15 cellular contexts compared by ENCODE assay signal in the genomic region with DNA sequence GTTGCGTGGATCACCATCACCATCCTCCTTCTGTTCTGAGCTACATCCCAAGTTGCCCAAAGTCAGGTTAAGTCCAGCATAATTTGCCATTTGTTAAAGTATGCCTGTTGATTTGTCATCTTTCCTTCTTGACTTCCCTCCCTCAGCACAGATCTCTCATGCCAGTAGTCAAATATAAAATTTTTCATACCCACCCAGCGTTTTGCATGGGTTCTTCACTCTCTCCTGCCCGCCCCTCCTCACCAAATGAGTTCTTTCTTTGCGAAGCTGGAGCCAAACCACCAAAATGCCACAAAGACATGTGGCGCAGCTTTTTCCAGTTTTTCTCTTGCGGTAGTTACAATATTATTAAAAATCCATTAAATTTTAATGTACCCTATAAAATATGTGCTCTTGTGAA.
DNase-seq lines count a peak whose midpoint lies in the region; ATAC-seq and TF ChIP-seq lines count a peak whose summit lies in the region.
"Had no signal": no experiment of that assay in that cellular context is flagged by ENCODE, and none has a peak within 500 bp of the region (broad histone marks: within the 10 kb centered on the region; RNA-seq: fewer than 3 reads in every experiment).

No MANE protein-coding gene starts in this region.

- H3K79me2 ChIP-seq in OCI-LY1 (ENCODE audit: insufficient read depth, low read length) (peaks cover 51% of the 10 kb centered on the region), hepatocyte (peaks cover 64% of the 10 kb centered on the region)

- H2AFZ ChIP-seq in OCI-LY1 (ENCODE audit: low read length) (no peak overlapping the region), hepatocyte (no peak overlapping the region)

- TF ChIP-seq POLR2A in transverse colon (IDR thresholded peaks at IDR 0.05), result no peak

- H3K4me1 Mint-ChIP-seq in natural killer cell treated with Interleukin-12 subunit alpha and Interleukin-12 subunit beta and Interleukin-15 and Interleukin-18, amount 100 ng/mL, for 72 hours (ENCODE audit: low read depth in 2 of 2), result peaks cover 20 to 36% of the 10 kb centered on the region in 2 donors
- H3K4me1 Mint-ChIP-seq in natural killer cell, result peaks cover 5 to 16% of the 10 kb centered on the region in 2 donors
- H3K4me1 Mint-ChIP-seq in stimulated activated memory B cell treated with anti-CD40 and anti-IgM and Interleukin-4, amounts not matched to agents 10 μg/mL and 1 μg/mL and 100 μg/mL, for 72 hours, result peaks cover 40% of the 10 kb centered on the region

- TF ChIP-seq EP300 in transverse colon (IDR thresholded peaks at IDR 0.05; ENCODE audit: low read depth), result no peak

- no peaks in the 10 kb centered on the region for H3F3A ChIP-seq in OCI-LY1 (ENCODE audit: insufficient read depth, low read length)

- no peak for ATAC-seq in natural killer cell treated with Interleukin-12 subunit alpha and Interleukin-12 subunit beta and Interleukin-15 and Interleukin-18, amount 100 ng/mL, for 72 hours
- no peak for ATAC-seq in natural killer cell
- ATAC-seq in stimulated activated memory B cell treated with anti-CD40 and anti-IgM and Interleukin-4, amounts not matched to agents 10 μg/mL and 1 μg/mL and 100 μg/mL, for 72 hours, result no peak
- no peak for ATAC-seq in GM19351 (IDR thresholded peaks at IDR 0.05; ENCODE audit: unreplicated experiment)

- DNase-seq in natural killer cell treated with Interleukin-12 subunit alpha and Interleukin-12 subunit beta and Interleukin-15 and Interleukin-18, amount 100 ng/mL, for 72 hours (ENCODE audit: low spot score), result no peak
- no peak for DNase-seq in natural killer cell
- no peak for DNase-seq in hepatocyte (ENCODE audit: low spot score)
- DNase-seq in NCI-H69 (lab: John Stamatoyannopoulos, UW), result no peak
- DNase-seq in transverse colon, result no peak
- DNase-seq: H7, IMR-90, NCI-H1417, NCI-H1930, NCI-H526 treated with DMSO at 0.1 percent for 48 hours, SJCRH30 had no signal

- intact Hi-C loops in natural killer cell (cut with micrococcal nuclease), result no loop called here
- intact Hi-C loops in transverse colon (cut with DNase I; ENCODE audit: low total_unique reads), result no loop called here

- H3K9ac ChIP-seq in OCI-LY1 (ENCODE audit: low read length), result no peak overlapping the region; the same call in 1 of the 2 replicates

- no peaks in the 10 kb centered on the region for H4K20me1 ChIP-seq in OCI-LY1 (ENCODE audit: insufficient read depth, low read length)
- peaks cover 10% of the 10 kb centered on the region for H4K20me1 ChIP-seq in hepatocyte (ENCODE audit: insufficient read depth, poor library complexity, severe bottlenecking)

- H3K27ac Mint-ChIP-seq in natural killer cell treated with Interleukin-12 subunit alpha and Interleukin-12 subunit beta and Interleukin-15 and Interleukin-18, amount 100 ng/mL, for 72 hours, result peak overlapping the region in 1 of 2 donors; percentile 5
- no peak overlapping the region for H3K27ac Mint-ChIP-seq in natural killer cell
- H3K27ac Mint-ChIP-seq in stimulated activated memory B cell treated with anti-CD40 and anti-IgM and Interleukin-4, amounts not matched to agents 10 μg/mL and 1 μg/mL and 100 μg/mL, for 72 hours, result peak overlapping the region; percentile 15

- peaks cover 40% of the 10 kb centered on the region for H3K36me3 ChIP-seq in OCI-LY1 (ENCODE audit: insufficient read depth, low read length)
- H3K36me3 ChIP-seq in hepatocyte (replicated peaks; ENCODE audit: insufficient read depth, low read depth), result no peaks in the 10 kb centered on the region
- H3K36me3 ChIP-seq in transverse colon, result no peaks in the 10 kb centered on the region
- H3K36me3 ChIP-seq: SJCRH30 had no signal

- H3K4me1 ChIP-seq in OCI-LY1 (ENCODE audit: insufficient read depth, low read length, severe bottlenecking) (peaks cover 68% of the 10 kb centered on the region), hepatocyte (ENCODE audit: insufficient read depth) (peaks cover 26% of the 10 kb centered on the region), transverse colon (peaks cover 6 to 50% (median 26%) of the 10 kb centered on the region in 4 donors)
- H3K4me1 ChIP-seq: SJCRH30 had no signal

- H3K4me3 ChIP-seq in OCI-LY1 (ENCODE audit: low read depth, low read length, poor library complexity, severe bottlenecking) (no peak overlapping the region), hepatocyte (no peak overlapping the region), transverse colon (no peak overlapping the region)
- H3K4me3 ChIP-seq: SJCRH30 had no signal

- H3K27me3 ChIP-seq in OCI-LY1 (ENCODE audit: insufficient read depth, low read length) (no peaks in the 10 kb centered on the region), hepatocyte (no peaks in the 10 kb centered on the region), transverse colon (no peaks in the 10 kb centered on the region)
- H3K27me3 ChIP-seq: SJCRH30 had no signal

- H3K27ac ChIP-seq in OCI-LY1 (ENCODE audit: low read depth, low read length, poor library complexity, severe bottlenecking) (peak overlapping the region; percentile 76), hepatocyte (peak overlapping the region; percentile 87), transverse colon (no peak overlapping the region)
- H3K27ac ChIP-seq: RWPE1, SJCRH30 had no signal

- TF ChIP-seq CTCF in natural killer cell (IDR thresholded peaks at IDR 0.05) (no peak), OCI-LY1 (IDR thresholded peaks at IDR 0.05; ENCODE audit: low read length) (no peak), hepatocyte (IDR thresholded peaks at IDR 0.05; ENCODE audit: poor library complexity) (no peak), transverse colon (IDR thresholded peaks at IDR 0.05) (no peak)

- H3K4me2 ChIP-seq in OCI-LY1 (ENCODE audit: low read length) (peak overlapping the region; percentile 2; the same call in 1 of the 2 replicates), hepatocyte (no peak overlapping the region)

- H3K9me3 ChIP-seq in OCI-LY1 (ENCODE audit: low read length) (no peaks in the 10 kb centered on the region), hepatocyte (ENCODE audit: low read depth) (no peaks in the 10 kb centered on the region), transverse colon (no peaks in the 10 kb centered on the region)
- H3K9me3 ChIP-seq: SJCRH30 had no signal

- H3K9me3 Mint-ChIP-seq in natural killer cell treated with Interleukin-12 subunit alpha and Interleukin-12 subunit beta and Interleukin-15 and Interleukin-18, amount 100 ng/mL, for 72 hours, result no peaks in the 10 kb centered on the region
- no peaks in the 10 kb centered on the region for H3K9me3 Mint-ChIP-seq in natural killer cell
- no peaks in the 10 kb centered on the region for H3K9me3 Mint-ChIP-seq in stimulated activated memory B cell treated with anti-CD40 and anti-IgM and Interleukin-4, amounts not matched to agents 10 μg/mL and 1 μg/mL and 100 μg/mL, for 72 hours

- WGBS in hepatocyte (ENCODE audit: low lambda C conversion rate, missing lambda C conversion rate), result 88% methylated on average over 6 of the region's 6 CpGs
- 60 to 76% methylated on average over 4 to 6 of the region's 6 CpGs for WGBS in transverse colon (ENCODE audit: low coverage in 1 of 2), 2 donors

- in situ Hi-C loops in transverse colon (cut with MboI; ENCODE audit: low pct_ligation_motif_present in 1 of 4, low pct_unique_long_range_greater_than_20kb in 1 of 4, low sequenced_read_pairs in 3 of 4), result loop anchor here in 1 of 4 donors (25.0 kb wide), 1 partner anchor 161 kb away; a partner anchor contains a TSS

- no peaks in the 10 kb centered on the region for H3K27me3 Mint-ChIP-seq in natural killer cell treated with Interleukin-12 subunit alpha and Interleukin-12 subunit beta and Interleukin-15 and Interleukin-18, amount 100 ng/mL, for 72 hours
- H3K27me3 Mint-ChIP-seq in natural killer cell (ENCODE audit: low read depth in 2 of 2), result no peaks in the 10 kb centered on the region
- H3K27me3 Mint-ChIP-seq in stimulated activated memory B cell treated with anti-CD40 and anti-IgM and Interleukin-4, amounts not matched to agents 10 μg/mL and 1 μg/mL and 100 μg/mL, for 72 hours, result no peaks in the 10 kb centered on the region

- H3K9me2 ChIP-seq in OCI-LY1 (ENCODE audit: low read depth, low read length) (no peaks in the 10 kb centered on the region), hepatocyte (replicated peaks; ENCODE audit: insufficient read depth) (no peaks in the 10 kb centered on the region)

- peak overlapping the region; percentile 35 for H3K4me3 Mint-ChIP-seq in natural killer cell treated with Interleukin-12 subunit alpha and Interleukin-12 subunit beta and Interleukin-15 and Interleukin-18, amount 100 ng/mL, for 72 hours
- no peak overlapping the region for H3K4me3 Mint-ChIP-seq in natural killer cell
- H3K4me3 Mint-ChIP-seq in stimulated activated memory B cell treated with anti-CD40 and anti-IgM and Interleukin-4, amounts not matched to agents 10 μg/mL and 1 μg/mL and 100 μg/mL, for 72 hours, result no peak overlapping the region

- no peaks in the 10 kb centered on the region for H3K36me3 Mint-ChIP-seq in natural killer cell treated with Interleukin-12 subunit alpha and Interleukin-12 subunit beta and Interleukin-15 and Interleukin-18, amount 100 ng/mL, for 72 hours
- H3K36me3 Mint-ChIP-seq in natural killer cell, result no peaks in the 10 kb centered on the region
- H3K36me3 Mint-ChIP-seq in stimulated activated memory B cell treated with anti-CD40 and anti-IgM and Interleukin-4, amounts not matched to agents 10 μg/mL and 1 μg/mL and 100 μg/mL, for 72 hours, result peaks cover 27% of the 10 kb centered on the region

Comparison
In these comparisons a context has a peak if more than half of its experiments do, and no peak if none do; other contexts are left out.
1. H3K27ac ChIP-seq: peak in OCI-LY1 (single experiment) and hepatocyte (single experiment); none in transverse colon (0 of 4).